8 cellular contexts compared by ENCODE assay signal in genomic region chrX:141176586-141177451, GRCh38. TPM values are rescaled to one million over a fixed set of nuclear protein-coding genes. Genes with fewer than 3 reads are reported as not detected.
A peak's percentile ranks its signal among the peaks of the same experiment; 100 is the strongest.
DNase-seq lines count a peak whose midpoint lies in the region; ATAC-seq and TF ChIP-seq lines count a peak whose summit lies in the region.

TSS of gene LDOC1 (minus strand) at chrX:141177129. CDS start at chrX:141177021, 108 bp downstream.

- H3K27ac Mint-ChIP-seq in activated naive CD4-positive, alpha-beta T cell treated with anti-CD3 and anti-CD28 coated beads, Interleukin-2, amount 50 U/mL, for 24 hours: no peak within 1 kb of the TSS
- H3K27ac Mint-ChIP-seq in stimulated activated naive CD8-positive, alpha-beta T cell treated with anti-CD3 and anti-CD28 coated beads, Interleukin-15, amount 100 ng/mL, for 72 hours: peak within 1 kb of the TSS in 1 of 2 donors; percentile 54

- no peak within 1 kb of the TSS for H2AK5ac ChIP-seq in neuronal stem cell (ENCODE audit: low read depth, low read length)

- in situ Hi-C loops in HAP-1 (cut with MboI; ENCODE audit: low sequenced_read_pairs): no loop called here

- no peak within 1 kb of the TSS for H4K91ac ChIP-seq in neuronal stem cell (ENCODE audit: low read depth, low read length, poor library complexity)

- H3K9ac ChIP-seq in neuronal stem cell (ENCODE audit: low read depth, low read length, poor library complexity): peak within 1 kb of the TSS; percentile 93

- H3K36me3 ChIP-seq in HAP-1 (replicated peaks) (no peaks in the 10 kb centered on the region), RWPE2 (ENCODE audit: low read depth) (no peaks in the 10 kb centered on the region), gastroesophageal sphincter (no peaks in the 10 kb centered on the region), neuronal stem cell (replicated peaks in 1 of 2; ENCODE audit: control insufficient read depth in 2 of 2, insufficient read depth in 2 of 2, low read length in 2 of 2) (no peaks in the 10 kb centered on the region)

- H3K4me1 ChIP-seq in HAP-1: no peaks in the 10 kb centered on the region
- H3K4me1 ChIP-seq in RWPE2 (ENCODE audit: insufficient read depth, poor library complexity, severe bottlenecking): no peaks in the 10 kb centered on the region
- H3K4me1 ChIP-seq in gastroesophageal sphincter: peaks cover 0 to 7% (median 0%) of the 10 kb centered on the region in 3 donors
- H3K4me1 ChIP-seq in neuronal stem cell (ENCODE audit: control insufficient read depth in 2 of 2, insufficient read depth in 1 of 2, low read depth in 1 of 2, low read length in 2 of 2): peaks cover 0 to 2% of the 10 kb centered on the region in 2 donors

- no peaks in the 10 kb centered on the region for H3K79me1 ChIP-seq in neuronal stem cell (ENCODE audit: low read depth, low read length)

- TF ChIP-seq POLR2A in gastroesophageal sphincter (IDR thresholded peaks at IDR 0.05): no peak

- no peaks in the 10 kb centered on the region for H3K9me3 Mint-ChIP-seq in activated naive CD4-positive, alpha-beta T cell treated with anti-CD3 and anti-CD28 coated beads, Interleukin-2, amount 50 U/mL, for 24 hours
- no peaks in the 10 kb centered on the region for H3K9me3 Mint-ChIP-seq in stimulated activated naive CD8-positive, alpha-beta T cell treated with anti-CD3 and anti-CD28 coated beads, Interleukin-15, amount 100 ng/mL, for 72 hours

- TF ChIP-seq EP300 in gastroesophageal sphincter (IDR thresholded peaks at IDR 0.05): no peak

- no peak within 1 kb of the TSS for H2BK120ac ChIP-seq in neuronal stem cell (ENCODE audit: low read depth, low read length)

- no peak within 1 kb of the TSS for H2BK12ac ChIP-seq in neuronal stem cell (ENCODE audit: low read length)

- peak within 1 kb of the TSS; percentile 75 for H3K23ac ChIP-seq in neuronal stem cell (ENCODE audit: low read depth, low read length, poor library complexity)

- TF ChIP-seq CTCF in RWPE2 (IDR thresholded peaks at IDR 0.05; ENCODE audit: poor library complexity, severe bottlenecking) (no peak), gastroesophageal sphincter (IDR thresholded peaks at IDR 0.05) (no peak)

- ATAC-seq in RWPE2 (ENCODE audit: low read depth) (peak; percentile 80), gastroesophageal sphincter (peak; percentile 87), HG03139 (IDR thresholded peaks at IDR 0.05; ENCODE audit: unreplicated experiment) (no peak), HG02885 (IDR thresholded peaks at IDR 0.05; ENCODE audit: poor library complexity, unreplicated experiment) (no peak)
- peak; percentile 83 for ATAC-seq in stimulated activated naive CD8-positive, alpha-beta T cell treated with anti-CD3 and anti-CD28 coated beads, Interleukin-15, amount 100 ng/mL, for 72 hours

- H4K8ac ChIP-seq in neuronal stem cell (ENCODE audit: low read depth, low read length): no peak within 1 kb of the TSS

- no peak within 1 kb of the TSS for H2BK5ac ChIP-seq in neuronal stem cell (ENCODE audit: low read length)

- H3K4ac ChIP-seq in neuronal stem cell (ENCODE audit: low read length): no peak within 1 kb of the TSS

- peak within 1 kb of the TSS; percentile 49 for H3K4me2 ChIP-seq in neuronal stem cell (ENCODE audit: insufficient read depth, low read length, poor library complexity, severe bottlenecking)

- DNase-seq in HAP-1 (ENCODE audit: low spot score in 2 of 2) (peak; percentile 78 to 96), RWPE2 (ENCODE audit: low spot score) (peak; percentile 77), neuronal stem cell (ENCODE audit: low spot score) (peak; percentile 79)
- peak; percentile 66 to 70 for DNase-seq in stimulated activated naive CD8-positive, alpha-beta T cell treated with anti-CD3 and anti-CD28 coated beads, Interleukin-15, amount 100 ng/mL, for 72 hours

- peaks cover 7% of the 10 kb centered on the region for H3K27me3 Mint-ChIP-seq in activated naive CD4-positive, alpha-beta T cell treated with anti-CD3 and anti-CD28 coated beads, Interleukin-2, amount 50 U/mL, for 24 hours
- no peaks in the 10 kb centered on the region for H3K27me3 Mint-ChIP-seq in stimulated activated naive CD8-positive, alpha-beta T cell treated with anti-CD3 and anti-CD28 coated beads, Interleukin-15, amount 100 ng/mL, for 72 hours

- H3K18ac ChIP-seq in neuronal stem cell (ENCODE audit: low read length): peak within 1 kb of the TSS; percentile 81

- peak within 1 kb of the TSS; percentile 92 for H2AFZ ChIP-seq in neuronal stem cell (ENCODE audit: low read length)

- H3K27ac ChIP-seq in RWPE2 (ENCODE audit: poor library complexity, severe bottlenecking) (peak within 1 kb of the TSS; percentile 23), gastroesophageal sphincter (peak within 1 kb of the TSS in 3 of 4 donors; percentile 26 to 49 (median 45)), neuronal stem cell (replicated peaks; ENCODE audit: low read length) (no peak within 1 kb of the TSS)

- peak within 1 kb of the TSS; percentile 25 for H3K14ac ChIP-seq in neuronal stem cell (ENCODE audit: low read length)

- 0 to 44% methylated on average over 5 to 8 of the region's 83 CpGs for WGBS in gastroesophageal sphincter (ENCODE audit: low coverage in 1 of 2), 2 donors
- WGBS in neuronal stem cell (ENCODE audit: extremely low coverage in 2 of 2, insufficient read length in 2 of 2, insufficient replicate concordance in 1 of 2), 2 donors: no CpG with 5 or more reads among the region's 83 CpGs

- H3K36me3 Mint-ChIP-seq in activated naive CD4-positive, alpha-beta T cell treated with anti-CD3 and anti-CD28 coated beads, Interleukin-2, amount 50 U/mL, for 24 hours: no peaks in the 10 kb centered on the region

- H3K4me3 ChIP-seq in HAP-1 (peak within 1 kb of the TSS; percentile 75), RWPE2 (ENCODE audit: severe bottlenecking) (peak within 1 kb of the TSS; percentile 47), gastroesophageal sphincter (peak within 1 kb of the TSS; percentile 42 to 63), neuronal stem cell (ENCODE audit: low read length in 2 of 2) (peak within 1 kb of the TSS; percentile 65 to 100)

- H3K9me3 ChIP-seq in HAP-1 (no peaks in the 10 kb centered on the region), RWPE2 (ENCODE audit: severe bottlenecking) (no peaks in the 10 kb centered on the region), gastroesophageal sphincter (no peaks in the 10 kb centered on the region), neuronal stem cell (replicated peaks in 1 of 2; ENCODE audit: control insufficient read depth in 2 of 2, insufficient read depth in 1 of 2, low read depth in 1 of 2, low read length in 2 of 2) (no peaks in the 10 kb centered on the region)

- H3K4me1 Mint-ChIP-seq in activated naive CD4-positive, alpha-beta T cell treated with anti-CD3 and anti-CD28 coated beads, Interleukin-2, amount 50 U/mL, for 24 hours: peaks cover 8% of the 10 kb centered on the region
- H3K4me1 Mint-ChIP-seq in stimulated activated naive CD8-positive, alpha-beta T cell treated with anti-CD3 and anti-CD28 coated beads, Interleukin-15, amount 100 ng/mL, for 72 hours: peaks cover 7% of the 10 kb centered on the region

- H3K4me3 Mint-ChIP-seq in activated naive CD4-positive, alpha-beta T cell treated with anti-CD3 and anti-CD28 coated beads, Interleukin-2, amount 50 U/mL, for 24 hours: peak within 1 kb of the TSS; percentile 84
- peak within 1 kb of the TSS; percentile 76 to 85 for H3K4me3 Mint-ChIP-seq in stimulated activated naive CD8-positive, alpha-beta T cell treated with anti-CD3 and anti-CD28 coated beads, Interleukin-15, amount 100 ng/mL, for 72 hours

- no peaks in the 10 kb centered on the region for H3K27me3 ChIP-seq in HAP-1 (ENCODE audit: low read depth)
- no peaks in the 10 kb centered on the region for H3K27me3 ChIP-seq in RWPE2 (ENCODE audit: insufficient read depth, poor library complexity, severe bottlenecking)
- H3K27me3 ChIP-seq in gastroesophageal sphincter: no peaks in the 10 kb centered on the region
- peaks cover 0 to 6% (median 0%) of the 10 kb centered on the region in 3 experiments for H3K27me3 ChIP-seq in neuronal stem cell (ENCODE audit: control insufficient read depth in 3 of 3, insufficient read depth in 3 of 3, low read depth in 1 of 3, low read length in 3 of 3)

- no peak within 1 kb of the TSS for H2BK15ac ChIP-seq in neuronal stem cell (ENCODE audit: low read length)

RNA-seq across cellular contexts. Expression of gene LDOC1, which starts in this region (rescaled TPM):
- 1 to 10 TPM; 2.1 to 8.5 (median 5.8) TPM for total RNA-seq in gastroesophageal sphincter
- polyA plus RNA-seq in neuronal stem cell (2013, experiment 1 of 2): 64.3 TPM
- 63.1 TPM for polyA plus RNA-seq in neuronal stem cell (2013, experiment 2 of 2)

Comparison
In these comparisons a context has a peak if more than half of its experiments do, and no peak if none do; other contexts are left out.
1. ATAC-seq: peak in RWPE2 (single experiment), gastroesophageal sphincter (single experiment) and stimulated activated naive CD8-positive, alpha-beta T cell treated with anti-CD3 and anti-CD28 coated beads, Interleukin-15, amount 100 ng/mL, for 72 hours (single experiment); none in HG03139 (single experiment) and HG02885 (single experiment).
2. Peak in every context shown above with its lines, with median percentiles within 50 percentile points of each other: DNase-seq and H3K4me3 ChIP-seq.